In genomic region chr1:108963052-108963686, GRCh38 we compare ENCODE assay signal across 8 cellular contexts. TPM values are rescaled to one million over a fixed set of nuclear protein-coding genes. Genes with fewer than 3 reads are reported as not detected.
DNase-seq lines count a peak whose midpoint lies in the region; ATAC-seq and TF ChIP-seq lines count a peak whose summit lies in the region.

Gene CLCC1 (minus strand): TSS chr1:108963484. CDS start chr1:108950437, 13,047 bp downstream.

- H3K9me3 ChIP-seq in adipocyte (ENCODE audit: control insufficient read depth, low read length) (no peaks in the 10 kb centered on the region), cardiac muscle cell (ENCODE audit: low read depth) (no peaks in the 10 kb centered on the region), trophoblast cell (ENCODE audit: insufficient read depth, low read depth, low read length) (no peaks in the 10 kb centered on the region), transverse colon (no peaks in the 10 kb centered on the region)

- in situ Hi-C loops in transverse colon (cut with MboI; ENCODE audit: low pct_ligation_motif_present in 1 of 4, low pct_unique_long_range_greater_than_20kb in 1 of 4, low sequenced_read_pairs in 3 of 4): loop anchor here in 1 of 4 donors (10.0 kb wide), 1 partner anchor 58 kb away; no protein-coding TSS in a partner anchor

- H2BK120ac ChIP-seq in trophoblast cell (ENCODE audit: insufficient read depth, low read length, poor library complexity): peak within 1 kb of the TSS; percentile 4

- H3K27ac ChIP-seq in cardiac muscle cell (peak within 1 kb of the TSS; percentile 81), trophoblast cell (ENCODE audit: low read depth, low read length) (peak within 1 kb of the TSS; percentile 57), transverse colon (peak within 1 kb of the TSS; percentile 95 to 98 (median 96))

- peaks cover 3% of the 10 kb centered on the region for H3K79me2 ChIP-seq in trophoblast cell (ENCODE audit: control insufficient read depth, insufficient read depth, low read length, poor library complexity)

- peak within 1 kb of the TSS; percentile 94 for H3K4me2 ChIP-seq in trophoblast cell (ENCODE audit: low read length)

- intact Hi-C loops in transverse colon (cut with DNase I; ENCODE audit: low total_unique reads): loop anchor here (10.0 kb wide), 1 partner anchor 152 kb away; the partner anchor contains the start of gene ELAPOR1

- H4K12ac ChIP-seq in trophoblast cell (ENCODE audit: low read depth, low read length): peak within 1 kb of the TSS; percentile 83

- peaks cover 3% of the 10 kb centered on the region for H3K36me3 ChIP-seq in adipocyte (ENCODE audit: control insufficient read depth, insufficient read depth, low read length, severe bottlenecking)
- no peaks in the 10 kb centered on the region for H3K36me3 ChIP-seq in cardiac muscle cell
- no peaks in the 10 kb centered on the region for H3K36me3 ChIP-seq in trophoblast cell (ENCODE audit: control insufficient read depth in 1 of 2, insufficient read depth in 2 of 2, low read length in 2 of 2)
- no peaks in the 10 kb centered on the region for H3K36me3 ChIP-seq in transverse colon

- peaks cover 18% of the 10 kb centered on the region for H3K4me1 ChIP-seq in adipocyte (ENCODE audit: control insufficient read depth, insufficient read depth, low read length)
- H3K4me1 ChIP-seq in cardiac muscle cell (ENCODE audit: low read depth): no peaks in the 10 kb centered on the region
- H3K4me1 ChIP-seq in trophoblast cell (ENCODE audit: control insufficient read depth in 1 of 2, insufficient read depth in 2 of 2, low read length in 2 of 2): peaks cover 0 to 2% of the 10 kb centered on the region in 2 experiments
- H3K4me1 ChIP-seq in transverse colon: peaks cover 4 to 24% (median 13%) of the 10 kb centered on the region in 4 donors

- H3K14ac ChIP-seq in trophoblast cell (ENCODE audit: low read length): peak within 1 kb of the TSS; percentile 31

- peak within 1 kb of the TSS; percentile 47 for H2AFZ ChIP-seq in trophoblast cell (ENCODE audit: insufficient read depth, low read length, poor library complexity)

- no CpG with 5 or more reads among the region's 72 CpGs for WGBS in trophoblast cell (ENCODE audit: extremely low coverage, insufficient coverage, insufficient read length)
- WGBS in transverse colon (ENCODE audit: low coverage in 1 of 2), 2 donors: 0% methylated on average over 4 to 72 of the region's 72 CpGs

- peak within 1 kb of the TSS; percentile 87 for H4K8ac ChIP-seq in trophoblast cell (ENCODE audit: low read depth, low read length)

- peaks cover 4% of the 10 kb centered on the region for H3K79me1 ChIP-seq in trophoblast cell (ENCODE audit: low read length)

- H3K4me3 ChIP-seq in GM12864 (ENCODE audit: low read depth, low read length): peak within 1 kb of the TSS; percentile 92
- peak within 1 kb of the TSS; percentile 94 for H3K4me3 ChIP-seq in adipocyte (ENCODE audit: low read length)
- H3K4me3 ChIP-seq in cardiac muscle cell: peak within 1 kb of the TSS; percentile 44
- H3K4me3 ChIP-seq in trophoblast cell (ENCODE audit: low read depth, low read length): peak within 1 kb of the TSS; percentile 85
- H3K4me3 ChIP-seq in transverse colon: peak within 1 kb of the TSS; percentile 46 to 70 (median 60)

- H2BK5ac ChIP-seq in trophoblast cell (ENCODE audit: low read depth, low read length, poor library complexity): peak within 1 kb of the TSS; percentile 18

- H2AK5ac ChIP-seq in trophoblast cell (ENCODE audit: low read length): no peak within 1 kb of the TSS

- no peak within 1 kb of the TSS for H3K23ac ChIP-seq in trophoblast cell (ENCODE audit: low read length)

- TF ChIP-seq EP300 in transverse colon (IDR thresholded peaks at IDR 0.05; ENCODE audit: low read depth): peak; percentile 27

- no peak within 1 kb of the TSS for H2BK12ac ChIP-seq in trophoblast cell (ENCODE audit: low read length)

- DNase-seq in GM12864 (ENCODE audit: low read depth) (peak; percentile 82), NCI-H1417 treated with DMSO at 0.1 percent for 48 hours (lab: John Stamatoyannopoulos, UW) (peak; percentile 81), SW480 (ENCODE audit: low spot score) (peak; percentile 93), adipocyte (ENCODE audit: low read depth) (peak; percentile 97), cardiac muscle cell (ENCODE audit: low read depth in 1 of 2, low spot score in 1 of 2) (peak; percentile 93), trophoblast cell (peak; percentile 94 to 97), transverse colon (peak; percentile 97)

- no peak for TF ChIP-seq CTCF in GM12864 (IDR thresholded peaks at IDR 0.05; ENCODE audit: low read depth, low read length, missing control alignments)
- TF ChIP-seq CTCF in cardiac muscle cell (IDR thresholded peaks at IDR 0.05; ENCODE audit: low read depth, low read length): no peak
- TF ChIP-seq CTCF in transverse colon (IDR thresholded peaks at IDR 0.05): peak in 1 of 5 experiments; percentile 28

- peak; percentile 95 for ATAC-seq in HG02759 (IDR thresholded peaks at IDR 0.05; ENCODE audit: unreplicated experiment)

- H3K9ac ChIP-seq in adipocyte (ENCODE audit: low read length): peak within 1 kb of the TSS; percentile 96
- H3K9ac ChIP-seq in trophoblast cell (ENCODE audit: low read length): peak within 1 kb of the TSS; percentile 83

- H3K27me3 ChIP-seq in adipocyte (replicated peaks; ENCODE audit: control insufficient read depth, insufficient read depth, low read length): no peaks in the 10 kb centered on the region
- H3K27me3 ChIP-seq in cardiac muscle cell: no peaks in the 10 kb centered on the region
- no peaks in the 10 kb centered on the region for H3K27me3 ChIP-seq in trophoblast cell (ENCODE audit: insufficient read depth, low read length)
- no peaks in the 10 kb centered on the region for H3K27me3 ChIP-seq in transverse colon

- H3K4ac ChIP-seq in trophoblast cell (ENCODE audit: low read depth, low read length): peak within 1 kb of the TSS; percentile 76

- H4K91ac ChIP-seq in trophoblast cell (ENCODE audit: low read depth, low read length): peak within 1 kb of the TSS; percentile 49

- H3K18ac ChIP-seq in trophoblast cell (ENCODE audit: low read length): peak within 1 kb of the TSS; percentile 67

- TF ChIP-seq POLR2A in transverse colon (IDR thresholded peaks at IDR 0.05): peak; percentile 92

RNA-seq across cellular contexts. Expression of gene CLCC1, which starts in this region (rescaled TPM):
- 19.0 and 22.6 TPM in 2 replicates for total RNA-seq in cardiac muscle cell
- polyA plus RNA-seq in cardiac muscle cell: 12.5 and 21.4 TPM in 2 replicates
- 20.5 and 20.8 TPM in 2 replicates for polyA plus RNA-seq in trophoblast cell (2013)
- 10 to 100 TPM; 13.0 to 21.9 (median 18.2) TPM for total RNA-seq in transverse colon

Comparison
In these comparisons a context has a peak if more than half of its experiments do, and no peak if none do; other contexts are left out.
1. Peak in every context shown above with its lines: DNase-seq, ATAC-seq, H3K4me3 ChIP-seq and H3K27ac ChIP-seq.
2. H3K4me3 ChIP-seq: peak in every context shown above with its lines; median percentile 94 in adipocyte; 92 in GM12864; 85 in trophoblast cell; 60 in transverse colon; 44 in cardiac muscle cell.